Comparison of ENCODE assay signal across 24 cellular contexts in the genomic region with DNA sequence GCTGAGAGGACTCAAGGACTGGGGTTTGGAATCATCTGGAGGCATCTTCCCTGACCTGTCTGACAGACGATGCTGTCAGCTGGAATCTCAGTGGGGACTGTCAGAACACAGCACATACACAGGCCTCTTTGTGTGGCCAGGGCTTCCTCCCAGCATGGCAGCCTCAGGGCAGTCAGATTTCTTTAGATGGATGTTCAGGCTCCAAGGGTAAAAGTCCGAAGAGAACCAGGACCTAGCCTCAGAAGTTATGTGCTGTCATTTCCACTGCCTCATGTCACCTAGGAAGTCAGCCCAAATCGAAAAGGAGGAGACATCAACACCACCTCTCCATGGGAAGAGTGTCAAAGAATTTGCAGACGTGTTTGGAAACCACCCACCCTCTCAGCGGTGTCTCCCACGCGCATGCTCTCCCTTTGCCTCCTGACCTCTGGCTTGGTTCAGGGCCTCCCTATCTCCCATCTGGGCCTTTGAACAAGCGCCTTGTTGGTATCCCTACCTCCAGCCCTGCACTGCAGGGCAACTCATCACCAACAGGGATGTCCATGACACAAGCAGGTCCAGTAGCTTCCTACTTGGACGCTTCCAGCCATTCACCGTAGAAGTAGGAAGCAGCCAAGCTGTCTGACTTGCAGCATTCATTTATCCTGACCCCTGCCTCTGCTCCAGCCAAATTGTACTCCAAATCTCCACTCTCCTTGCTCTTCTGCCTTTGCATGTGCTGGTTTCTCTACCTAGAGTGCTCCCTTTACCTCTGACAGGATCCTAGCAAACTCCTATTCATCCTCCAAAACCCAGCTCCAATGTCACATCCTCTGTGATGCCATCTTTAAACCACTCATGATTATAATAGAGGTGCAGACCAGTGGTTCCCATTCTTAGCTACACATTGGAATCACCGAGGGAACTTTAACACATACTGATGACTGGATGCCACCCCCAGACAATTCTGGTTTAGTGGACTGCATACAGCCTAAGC.
"Had no signal": no experiment of that assay in that cellular context is flagged by ENCODE, and none has a peak within 500 bp of the region (broad histone marks: within the 10 kb centered on the region; RNA-seq: fewer than 3 reads in every experiment).

No MANE protein-coding gene starts in this region.

- H3K4me3 ChIP-seq: colonic mucosa, esophagus muscularis mucosa, mucosa of descending colon, SK-N-MC, transverse colon had no signal

- H3K36me3 Mint-ChIP-seq: brain, T-cell had no signal

- H3K27me3 ChIP-seq: colonic mucosa, esophagus muscularis mucosa, transverse colon had no signal

- H3K4me3 Mint-ChIP-seq: activated B cell treated with CpG ODN at 0.5 μM for 24 hours; activated CD4-positive, alpha-beta T cell treated with anti-CD3 and anti-CD28 coated beads for 36 hours; brain; memory B cell; neural crest cell; stimulated activated naive B cell treated with anti-CD40 and anti-IgM and Interleukin-4, amounts not matched to agents 10 μg/mL and 1 μg/mL and 100 μg/mL, for 72 hours; T-cell had no signal

- ATAC-seq: activated CD4-positive, alpha-beta T cell treated with anti-CD3 and anti-CD28 coated beads for 36 hours; activated naive CD4-positive, alpha-beta T cell treated with anti-CD3 and anti-CD28 coated beads, Interleukin-2, amount 50 U/mL, for 72 hours; stimulated activated naive B cell treated with anti-CD40 and anti-IgM and Interleukin-4, amounts not matched to agents 10 μg/mL and 1 μg/mL and 100 μg/mL, for 72 hours; T-cell had no signal

- H3K36me3 ChIP-seq: colonic mucosa, esophagus muscularis mucosa, transverse colon had no signal

- H3K27me3 Mint-ChIP-seq: activated B cell treated with CpG ODN at 0.5 μM for 24 hours; activated CD4-positive, alpha-beta T cell treated with anti-CD3 and anti-CD28 coated beads for 36 hours had no signal

- FAIRE-seq: frontal cortex had no signal

- H3K4me1 ChIP-seq: colonic mucosa, transverse colon had no signal

- H3K27ac Mint-ChIP-seq: activated B cell treated with CpG ODN at 0.5 μM for 24 hours; activated CD4-positive, alpha-beta T cell treated with anti-CD3 and anti-CD28 coated beads for 36 hours; activated naive CD4-positive, alpha-beta T cell treated with anti-CD3 and anti-CD28 coated beads, Interleukin-2, amount 50 U/mL, for 72 hours; memory B cell; progenitor cell of endocrine pancreas; stimulated activated naive B cell treated with anti-CD40 and anti-IgM and Interleukin-4, amounts not matched to agents 10 μg/mL and 1 μg/mL and 100 μg/mL, for 72 hours; T-cell had no signal

- DNase-seq: activated B cell treated with CpG ODN at 0.5 μM for 24 hours; activated CD4-positive, alpha-beta T cell treated with anti-CD3 and anti-CD28 coated beads for 36 hours; activated CD4-positive, alpha-beta T cell treated with anti-CD3 and anti-CD28 coated beads, Interleukin-2, amount 50 U/mL, for 4 hours; activated T-cell treated with anti-CD3 and anti-CD28 coated beads for 4 hours; colonic mucosa; glutamatergic neuron; hippocampal formation; mucosa of descending colon; occipital lobe; retina; stimulated activated CD4-positive, alpha-beta T cell treated with anti-CD3 and anti-CD28 coated beads, Interleukin-2, amount 100 ng/mL, for 48 hours; stimulated activated CD8-positive, alpha-beta memory T cell treated with anti-CD3 and anti-CD28 coated beads, Interleukin-4, amount 100 ng/mL, for 48 hours; stimulated activated naive B cell treated with anti-CD40 and anti-IgM and Interleukin-4, amounts not matched to agents 10 μg/mL and 1 μg/mL and 100 μg/mL, for 72 hours; T-cell; T-helper 9 cell; transverse colon had no signal

- H3K9me3 ChIP-seq: colonic mucosa, transverse colon had no signal

- H3K4me1 Mint-ChIP-seq: activated B cell treated with CpG ODN at 0.5 μM for 24 hours; activated CD4-positive, alpha-beta T cell treated with anti-CD3 and anti-CD28 coated beads for 36 hours; memory B cell; stimulated activated naive B cell treated with anti-CD40 and anti-IgM and Interleukin-4, amounts not matched to agents 10 μg/mL and 1 μg/mL and 100 μg/mL, for 72 hours; T-cell had no signal

- H3K27ac ChIP-seq: colonic mucosa, esophagus muscularis mucosa, SK-N-MC, transverse colon had no signal
